ENCODE assay signal across 8 cellular contexts in genomic region chr1:192904438-192904895, GRCh38.
A peak's percentile ranks its signal among the peaks of the same experiment; 100 is the strongest.
DNase-seq lines count a peak whose midpoint lies in the region; ATAC-seq, FAIRE-seq and TF ChIP-seq lines count a peak whose summit lies in the region.

No MANE protein-coding gene starts in this region.

- H3K36me3 ChIP-seq in PC-3 (ENCODE audit: low read depth, low read length) = no peaks in the 10 kb centered on the region

- H2AFZ ChIP-seq in PC-3 (ENCODE audit: low read length) = peak overlapping the region; percentile 81

- peak; percentile 93 for ATAC-seq in PC-3
- no peak for ATAC-seq in HG03139 (IDR thresholded peaks at IDR 0.05; ENCODE audit: unreplicated experiment)
- no peak for ATAC-seq in HG02981 (IDR thresholded peaks at IDR 0.05; ENCODE audit: unreplicated experiment)

- H3K27ac ChIP-seq in PC-3 (ENCODE audit: low read length) = peak overlapping the region; percentile 69

- H3K9me3 ChIP-seq in PC-3 (ENCODE audit: low read length) = no peaks in the 10 kb centered on the region

- CTCF ChIA-PET in PC-3 (lab: Charles Lee) = no interaction called here

- intact Hi-C loops in PC-3 (cut with micrococcal nuclease) = loop anchor here (1.0 to 2.0 kb wide), 4 partner anchors 42 to 114 kb away; no protein-coding TSS in a partner anchor

- DNase-seq in GM12891 (ENCODE audit: insufficient read length, low spot score) = no peak
- DNase-seq in PC-3 = peak; percentile 65
- DNase-seq in fibroblast of the conjunctiva (ENCODE audit: low read depth) = peak; percentile 82
- DNase-seq in skeletal muscle cell (ENCODE audit: low read depth) = peak; percentile 97
- DNase-seq in GM12892 (ENCODE audit: insufficient read length) = no peak
- DNase-seq in NCI-H187 (lab: John Stamatoyannopoulos, UW) = no peak

- POLR2A ChIA-PET in PC-3 (lab: Charles Lee; ENCODE audit: unreplicated experiment) = interaction anchor here (0.5 to 1.2 kb wide), 3 partner anchors 9 to 866 kb away, joined by 3 to 6 read pairs (median 4); no protein-coding TSS in a partner anchor

- H3K4me1 ChIP-seq in PC-3 (ENCODE audit: insufficient read depth, low read length) = peaks cover 14% of the 10 kb centered on the region

- FAIRE-seq in GM12891 (lab: Jason Lieb, UNC) (peak; percentile 35), GM12892 (lab: Jason Lieb, UNC) (no peak)

- no peaks in the 10 kb centered on the region for H3K27me3 ChIP-seq in PC-3 (ENCODE audit: low read length)

- no peaks in the 10 kb centered on the region for H3F3A ChIP-seq in PC-3 (ENCODE audit: low read length, unreplicated experiment)

- TF ChIP-seq POLR2A in GM12891 (IDR thresholded peaks at IDR 0.05; ENCODE audit: low read depth, low read length) (no peak), GM12892 (IDR thresholded peaks at IDR 0.05; ENCODE audit: low read depth, low read length) (no peak)

- no peaks in the 10 kb centered on the region for H4K20me1 ChIP-seq in PC-3 (ENCODE audit: low read length)

- H3K4me3 ChIP-seq in PC-3 (ENCODE audit: low read length) (peak overlapping the region; percentile 57), skeletal muscle cell (ENCODE audit: low read depth, low read length) (no peak overlapping the region)

- H3K79me2 ChIP-seq in PC-3 (ENCODE audit: low read length) = no peaks in the 10 kb centered on the region

- peak overlapping the region; percentile 48 for H3K9ac ChIP-seq in PC-3 (ENCODE audit: low read length)

- no TSS peak for BruUV-seq in PC-3 (replicated peaks; lab: Mats Ljungman, UMichigan)

- peak overlapping the region; percentile 80 for H3K4me2 ChIP-seq in PC-3 (ENCODE audit: low read length)

- TF ChIP-seq CTCF in PC-3 (conservative IDR thresholded peaks at IDR 0.05; ENCODE audit: low read depth, low read length) = no peak

- H3K9me2 ChIP-seq in PC-3 (replicated peaks; ENCODE audit: low read length) = no peaks in the 10 kb centered on the region

TF ChIP-seq in GM12891, 5 proteins besides CTCF, POLR2A, EP300 and RAD21:
- TF ChIP-seq POU2F2 (IDR thresholded peaks at IDR 0.05; ENCODE audit: low read depth, low read length) = no peak
- TF ChIP-seq POLR2AphosphoS5 (IDR thresholded peaks at IDR 0.05; ENCODE audit: low read depth, low read length) = no peak
- no peak for TF ChIP-seq TAF1 (IDR thresholded peaks at IDR 0.05; ENCODE audit: low read depth, low read length)
- TF ChIP-seq SPI1 (IDR thresholded peaks at IDR 0.05; ENCODE audit: low read depth, low read length) = no peak
- no peak for TF ChIP-seq PAX5 (IDR thresholded peaks at IDR 0.05; ENCODE audit: insufficient read depth, low read length, severe bottlenecking)

Comparison
In these comparisons a context has a peak if more than half of its experiments do, and no peak if none do; other contexts are left out.
1. DNase-seq: peak in PC-3 (single experiment), fibroblast of the conjunctiva (single experiment) and skeletal muscle cell (single experiment); none in GM12891 (single experiment), GM12892 (single experiment) and NCI-H187 (0 of 2).